1 cellular context compared by ENCODE assay signal in the genomic region with DNA sequence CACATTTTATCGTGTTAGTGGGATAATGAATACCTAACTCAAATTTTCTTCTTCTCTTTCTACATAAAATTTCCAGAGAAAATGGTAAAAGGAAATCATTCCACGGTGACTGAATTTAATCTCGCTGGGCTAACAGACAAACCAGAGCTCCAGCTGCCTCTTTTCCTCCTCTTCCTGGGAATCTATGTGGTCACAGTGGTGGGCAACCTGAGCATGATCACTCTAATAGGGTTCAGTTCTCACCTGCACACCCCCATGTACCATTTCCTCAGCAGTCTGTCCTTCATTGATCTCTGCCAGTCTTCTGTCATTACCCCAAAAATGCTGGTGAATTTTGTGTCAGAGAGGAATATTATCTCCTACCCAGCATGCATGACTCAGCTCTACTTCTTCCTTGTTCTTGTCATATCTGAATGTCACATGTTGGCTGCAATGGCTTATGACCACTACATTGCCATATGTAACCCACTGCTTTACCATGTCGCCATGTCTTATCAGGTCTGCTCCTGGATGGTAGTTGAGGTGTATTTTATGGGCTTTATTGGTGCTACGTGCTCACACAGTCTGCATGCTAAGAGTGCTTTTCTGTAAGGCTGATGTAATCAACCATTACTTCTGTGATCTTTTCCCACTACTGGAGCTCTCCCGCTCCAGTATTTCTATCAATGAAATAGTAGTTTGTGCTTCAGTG.
TF ChIP-seq lines count a peak whose summit lies in the region.

No MANE protein-coding gene starts in this region.

TF ChIP-seq in K562, 482 proteins besides CTCF, POLR2A, EP300 and RAD21 (continued from another document and continues in another):
- TF ChIP-seq, protein P1, sequence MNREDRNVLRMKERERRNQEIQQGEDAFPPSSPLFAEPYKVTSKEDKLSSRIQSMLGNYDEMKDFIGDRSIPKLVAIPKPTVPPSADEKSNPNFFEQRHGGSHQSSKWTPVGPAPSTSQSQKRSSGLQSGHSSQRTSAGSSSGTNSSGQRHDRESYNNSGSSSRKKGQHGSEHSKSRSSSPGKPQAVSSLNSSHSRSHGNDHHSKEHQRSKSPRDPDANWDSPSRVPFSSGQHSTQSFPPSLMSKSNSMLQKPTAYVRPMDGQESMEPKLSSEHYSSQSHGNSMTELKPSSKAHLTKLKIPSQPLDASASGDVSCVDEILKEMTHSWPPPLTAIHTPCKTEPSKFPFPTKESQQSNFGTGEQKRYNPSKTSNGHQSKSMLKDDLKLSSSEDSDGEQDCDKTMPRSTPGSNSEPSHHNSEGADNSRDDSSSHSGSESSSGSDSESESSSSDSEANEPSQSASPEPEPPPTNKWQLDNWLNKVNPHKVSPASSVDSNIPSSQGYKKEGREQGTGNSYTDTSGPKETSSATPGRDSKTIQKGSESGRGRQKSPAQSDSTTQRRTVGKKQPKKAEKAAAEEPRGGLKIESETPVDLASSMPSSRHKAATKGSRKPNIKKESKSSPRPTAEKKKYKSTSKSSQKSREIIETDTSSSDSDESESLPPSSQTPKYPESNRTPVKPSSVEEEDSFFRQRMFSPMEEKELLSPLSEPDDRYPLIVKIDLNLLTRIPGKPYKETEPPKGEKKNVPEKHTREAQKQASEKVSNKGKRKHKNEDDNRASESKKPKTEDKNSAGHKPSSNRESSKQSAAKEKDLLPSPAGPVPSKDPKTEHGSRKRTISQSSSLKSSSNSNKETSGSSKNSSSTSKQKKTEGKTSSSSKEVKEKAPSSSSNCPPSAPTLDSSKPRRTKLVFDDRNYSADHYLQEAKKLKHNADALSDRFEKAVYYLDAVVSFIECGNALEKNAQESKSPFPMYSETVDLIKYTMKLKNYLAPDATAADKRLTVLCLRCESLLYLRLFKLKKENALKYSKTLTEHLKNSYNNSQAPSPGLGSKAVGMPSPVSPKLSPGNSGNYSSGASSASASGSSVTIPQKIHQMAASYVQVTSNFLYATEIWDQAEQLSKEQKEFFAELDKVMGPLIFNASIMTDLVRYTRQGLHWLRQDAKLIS (CRISPR knock-in tag; IDR thresholded peaks at IDR 0.05) = 0 out of 2 replicates have a peak, but pooled peaks have one; percentile 34
- TF ChIP-seq, protein P2, sequence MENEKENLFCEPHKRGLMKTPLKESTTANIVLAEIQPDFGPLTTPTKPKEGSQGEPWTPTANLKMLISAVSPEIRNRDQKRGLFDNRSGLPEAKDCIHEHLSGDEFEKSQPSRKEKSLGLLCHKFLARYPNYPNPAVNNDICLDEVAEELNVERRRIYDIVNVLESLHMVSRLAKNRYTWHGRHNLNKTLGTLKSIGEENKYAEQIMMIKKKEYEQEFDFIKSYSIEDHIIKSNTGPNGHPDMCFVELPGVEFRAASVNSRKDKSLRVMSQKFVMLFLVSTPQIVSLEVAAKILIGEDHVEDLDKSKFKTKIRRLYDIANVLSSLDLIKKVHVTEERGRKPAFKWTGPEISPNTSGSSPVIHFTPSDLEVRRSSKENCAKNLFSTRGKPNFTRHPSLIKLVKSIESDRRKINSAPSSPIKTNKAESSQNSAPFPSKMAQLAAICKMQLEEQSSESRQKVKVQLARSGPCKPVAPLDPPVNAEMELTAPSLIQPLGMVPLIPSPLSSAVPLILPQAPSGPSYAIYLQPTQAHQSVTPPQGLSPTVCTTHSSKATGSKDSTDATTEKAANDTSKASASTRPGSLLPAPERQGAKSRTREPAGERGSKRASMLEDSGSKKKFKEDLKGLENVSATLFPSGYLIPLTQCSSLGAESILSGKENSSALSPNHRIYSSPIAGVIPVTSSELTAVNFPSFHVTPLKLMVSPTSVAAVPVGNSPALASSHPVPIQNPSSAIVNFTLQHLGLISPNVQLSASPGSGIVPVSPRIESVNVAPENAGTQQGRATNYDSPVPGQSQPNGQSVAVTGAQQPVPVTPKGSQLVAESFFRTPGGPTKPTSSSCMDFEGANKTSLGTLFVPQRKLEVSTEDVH (IDR thresholded peaks at IDR 0.05; ENCODE audit: low read depth, partially characterized antibody) = no peak
- TF ChIP-seq SP1 (CRISPR knock-in tag; IDR thresholded peaks at IDR 0.05) (no peak), NFIX (CRISPR knock-in tag; IDR thresholded peaks at IDR 0.05; ENCODE audit: low read depth) (no peak), TAL1 (IDR thresholded peaks at IDR 0.05) (peak; percentile 94), ZC3H11A (IDR thresholded peaks at IDR 0.05; ENCODE audit: low read depth, low read length) (no peak), SP2 (IDR thresholded peaks at IDR 0.05; ENCODE audit: extremely low read depth, low read depth, low read length, poor library complexity, severe bottlenecking) (no peak), MTF1 (CRISPR knock-in tag; IDR thresholded peaks at IDR 0.05; ENCODE audit: borderline replicate concordance) (no peak), ZNF124 (CRISPR knock-in tag; IDR thresholded peaks at IDR 0.05) (no peak), CREBBP (IDR thresholded peaks at IDR 0.05; ENCODE audit: low read depth, low read length) (no peak), ZNF583 (CRISPR knock-in tag; IDR thresholded peaks at IDR 0.05) (peak; percentile 79), HSF4 (CRISPR knock-in tag; IDR thresholded peaks at IDR 0.05; ENCODE audit: borderline replicate concordance) (peak; percentile 18; the same call in 1 of the 2 replicates), FOXJ2 (tag; IDR thresholded peaks at IDR 0.05) (peak; percentile 48; the same call in 1 of the 2 replicates), CHD2 (IDR thresholded peaks at IDR 0.05; ENCODE audit: low read depth, low read length) (no peak), DPF2 (IDR thresholded peaks at IDR 0.05) (peak; percentile 98), HDAC1 (IDR thresholded peaks at IDR 0.05) (peak in 1 of 2 experiments; percentile 88; a peak in 2 of 4 replicates), ZNF445 (CRISPR knock-in tag; IDR thresholded peaks at IDR 0.05; ENCODE audit: low read depth) (0 out of 2 replicates have a peak, but pooled peaks have one; percentile 36), RFX5 (IDR thresholded peaks at IDR 0.05; ENCODE audit: low read depth, low read length) (no peak), PRPF4 (IDR thresholded peaks at IDR 0.05; ENCODE audit: insufficient read depth, low read depth, low read length, poor library complexity, severe bottlenecking) (no peak), POLR2G (IDR thresholded peaks at IDR 0.05; ENCODE audit: low read depth, low read length) (no peak), ZKSCAN8 (CRISPR knock-in tag; IDR thresholded peaks at IDR 0.05) (peak; percentile 63; the same call in 1 of the 2 replicates), ASH1L (IDR thresholded peaks at IDR 0.05; ENCODE audit: borderline replicate concordance, low read depth, partially characterized antibody) (peak; percentile 51), TFAM (CRISPR knock-in tag; conservative IDR thresholded peaks at IDR 0.05) (no peak), NCOA1 (IDR thresholded peaks at IDR 0.05; ENCODE audit: low read depth) (peak; percentile 87), U2AF1 (optimal IDR thresholded peaks at IDR 0.05; ENCODE audit: low read depth, low read length) (no peak)
- TF ChIP-seq, protein P3, sequence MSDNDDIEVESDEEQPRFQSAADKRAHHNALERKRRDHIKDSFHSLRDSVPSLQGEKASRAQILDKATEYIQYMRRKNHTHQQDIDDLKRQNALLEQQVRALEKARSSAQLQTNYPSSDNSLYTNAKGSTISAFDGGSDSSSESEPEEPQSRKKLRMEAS (CRISPR knock-in tag; IDR thresholded peaks at IDR 0.05) = peak; percentile 62
- TF ChIP-seq, protein P4, sequence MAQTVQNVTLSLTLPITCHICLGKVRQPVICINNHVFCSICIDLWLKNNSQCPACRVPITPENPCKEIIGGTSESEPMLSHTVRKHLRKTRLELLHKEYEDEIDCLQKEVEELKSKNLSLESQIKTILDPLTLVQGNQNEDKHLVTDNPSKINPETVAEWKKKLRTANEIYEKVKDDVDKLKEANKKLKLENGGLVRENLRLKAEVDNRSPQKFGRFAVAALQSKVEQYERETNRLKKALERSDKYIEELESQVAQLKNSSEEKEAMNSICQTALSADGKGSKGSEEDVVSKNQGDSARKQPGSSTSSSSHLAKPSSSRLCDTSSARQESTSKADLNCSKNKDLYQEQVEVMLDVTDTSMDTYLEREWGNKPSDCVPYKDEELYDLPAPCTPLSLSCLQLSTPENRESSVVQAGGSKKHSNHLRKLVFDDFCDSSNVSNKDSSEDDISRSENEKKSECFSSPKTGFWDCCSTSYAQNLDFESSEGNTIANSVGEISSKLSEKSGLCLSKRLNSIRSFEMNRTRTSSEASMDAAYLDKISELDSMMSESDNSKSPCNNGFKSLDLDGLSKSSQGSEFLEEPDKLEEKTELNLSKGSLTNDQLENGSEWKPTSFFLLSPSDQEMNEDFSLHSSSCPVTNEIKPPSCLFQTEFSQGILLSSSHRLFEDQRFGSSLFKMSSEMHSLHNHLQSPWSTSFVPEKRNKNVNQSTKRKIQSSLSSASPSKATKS (CRISPR knock-in tag; IDR thresholded peaks at IDR 0.05) = no peak
- TF ChIP-seq, protein P5, sequence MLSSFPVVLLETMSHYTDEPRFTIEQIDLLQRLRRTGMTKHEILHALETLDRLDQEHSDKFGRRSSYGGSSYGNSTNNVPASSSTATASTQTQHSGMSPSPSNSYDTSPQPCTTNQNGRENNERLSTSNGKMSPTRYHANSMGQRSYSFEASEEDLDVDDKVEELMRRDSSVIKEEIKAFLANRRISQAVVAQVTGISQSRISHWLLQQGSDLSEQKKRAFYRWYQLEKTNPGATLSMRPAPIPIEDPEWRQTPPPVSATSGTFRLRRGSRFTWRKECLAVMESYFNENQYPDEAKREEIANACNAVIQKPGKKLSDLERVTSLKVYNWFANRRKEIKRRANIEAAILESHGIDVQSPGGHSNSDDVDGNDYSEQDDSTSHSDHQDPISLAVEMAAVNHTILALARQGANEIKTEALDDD (IDR thresholded peaks at IDR 0.05) = peak; percentile 68; the same call in 1 of the 2 replicates
- TF ChIP-seq, protein P6, sequence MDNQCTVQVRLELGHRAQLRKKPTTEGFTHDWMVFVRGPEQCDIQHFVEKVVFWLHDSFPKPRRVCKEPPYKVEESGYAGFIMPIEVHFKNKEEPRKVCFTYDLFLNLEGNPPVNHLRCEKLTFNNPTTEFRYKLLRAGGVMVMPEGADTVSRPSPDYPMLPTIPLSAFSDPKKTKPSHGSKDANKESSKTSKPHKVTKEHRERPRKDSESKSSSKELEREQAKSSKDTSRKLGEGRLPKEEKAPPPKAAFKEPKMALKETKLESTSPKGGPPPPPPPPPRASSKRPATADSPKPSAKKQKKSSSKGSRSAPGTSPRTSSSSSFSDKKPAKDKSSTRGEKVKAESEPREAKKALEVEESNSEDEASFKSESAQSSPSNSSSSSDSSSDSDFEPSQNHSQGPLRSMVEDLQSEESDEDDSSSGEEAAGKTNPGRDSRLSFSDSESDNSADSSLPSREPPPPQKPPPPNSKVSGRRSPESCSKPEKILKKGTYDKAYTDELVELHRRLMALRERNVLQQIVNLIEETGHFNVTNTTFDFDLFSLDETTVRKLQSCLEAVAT (IDR thresholded peaks at IDR 0.05) = peak; percentile 8 to 76; a peak in 1 of 4 replicates
- TF ChIP-seq, protein P7, sequence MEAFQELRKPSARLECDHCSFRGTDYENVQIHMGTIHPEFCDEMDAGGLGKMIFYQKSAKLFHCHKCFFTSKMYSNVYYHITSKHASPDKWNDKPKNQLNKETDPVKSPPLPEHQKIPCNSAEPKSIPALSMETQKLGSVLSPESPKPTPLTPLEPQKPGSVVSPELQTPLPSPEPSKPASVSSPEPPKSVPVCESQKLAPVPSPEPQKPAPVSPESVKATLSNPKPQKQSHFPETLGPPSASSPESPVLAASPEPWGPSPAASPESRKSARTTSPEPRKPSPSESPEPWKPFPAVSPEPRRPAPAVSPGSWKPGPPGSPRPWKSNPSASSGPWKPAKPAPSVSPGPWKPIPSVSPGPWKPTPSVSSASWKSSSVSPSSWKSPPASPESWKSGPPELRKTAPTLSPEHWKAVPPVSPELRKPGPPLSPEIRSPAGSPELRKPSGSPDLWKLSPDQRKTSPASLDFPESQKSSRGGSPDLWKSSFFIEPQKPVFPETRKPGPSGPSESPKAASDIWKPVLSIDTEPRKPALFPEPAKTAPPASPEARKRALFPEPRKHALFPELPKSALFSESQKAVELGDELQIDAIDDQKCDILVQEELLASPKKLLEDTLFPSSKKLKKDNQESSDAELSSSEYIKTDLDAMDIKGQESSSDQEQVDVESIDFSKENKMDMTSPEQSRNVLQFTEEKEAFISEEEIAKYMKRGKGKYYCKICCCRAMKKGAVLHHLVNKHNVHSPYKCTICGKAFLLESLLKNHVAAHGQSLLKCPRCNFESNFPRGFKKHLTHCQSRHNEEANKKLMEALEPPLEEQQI (IDR thresholded peaks at IDR 0.05) = peak; percentile 92
- TF ChIP-seq, protein P8, sequence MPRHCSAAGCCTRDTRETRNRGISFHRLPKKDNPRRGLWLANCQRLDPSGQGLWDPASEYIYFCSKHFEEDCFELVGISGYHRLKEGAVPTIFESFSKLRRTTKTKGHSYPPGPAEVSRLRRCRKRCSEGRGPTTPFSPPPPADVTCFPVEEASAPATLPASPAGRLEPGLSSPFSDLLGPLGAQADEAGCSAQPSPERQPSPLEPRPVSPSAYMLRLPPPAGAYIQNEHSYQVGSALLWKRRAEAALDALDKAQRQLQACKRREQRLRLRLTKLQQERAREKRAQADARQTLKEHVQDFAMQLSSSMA (CRISPR knock-in tag; IDR thresholded peaks at IDR 0.05) = no peak
- TF ChIP-seq, protein P9, sequence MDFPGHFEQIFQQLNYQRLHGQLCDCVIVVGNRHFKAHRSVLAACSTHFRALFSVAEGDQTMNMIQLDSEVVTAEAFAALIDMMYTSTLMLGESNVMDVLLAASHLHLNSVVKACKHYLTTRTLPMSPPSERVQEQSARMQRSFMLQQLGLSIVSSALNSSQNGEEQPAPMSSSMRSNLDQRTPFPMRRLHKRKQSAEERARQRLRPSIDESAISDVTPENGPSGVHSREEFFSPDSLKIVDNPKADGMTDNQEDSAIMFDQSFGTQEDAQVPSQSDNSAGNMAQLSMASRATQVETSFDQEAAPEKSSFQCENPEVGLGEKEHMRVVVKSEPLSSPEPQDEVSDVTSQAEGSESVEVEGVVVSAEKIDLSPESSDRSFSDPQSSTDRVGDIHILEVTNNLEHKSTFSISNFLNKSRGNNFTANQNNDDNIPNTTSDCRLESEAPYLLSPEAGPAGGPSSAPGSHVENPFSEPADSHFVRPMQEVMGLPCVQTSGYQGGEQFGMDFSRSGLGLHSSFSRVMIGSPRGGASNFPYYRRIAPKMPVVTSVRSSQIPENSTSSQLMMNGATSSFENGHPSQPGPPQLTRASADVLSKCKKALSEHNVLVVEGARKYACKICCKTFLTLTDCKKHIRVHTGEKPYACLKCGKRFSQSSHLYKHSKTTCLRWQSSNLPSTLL (IDR thresholded peaks at IDR 0.05) = no peak
- TF ChIP-seq, protein P10, sequence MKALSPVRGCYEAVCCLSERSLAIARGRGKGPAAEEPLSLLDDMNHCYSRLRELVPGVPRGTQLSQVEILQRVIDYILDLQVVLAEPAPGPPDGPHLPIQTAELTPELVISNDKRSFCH (CRISPR knock-in tag; IDR thresholded peaks at IDR 0.05) = no peak
- TF ChIP-seq, protein P10 (tag; IDR thresholded peaks at IDR 0.05) = peak; percentile 73; the same call in 1 of the 2 replicates
- TF ChIP-seq, protein P11, sequence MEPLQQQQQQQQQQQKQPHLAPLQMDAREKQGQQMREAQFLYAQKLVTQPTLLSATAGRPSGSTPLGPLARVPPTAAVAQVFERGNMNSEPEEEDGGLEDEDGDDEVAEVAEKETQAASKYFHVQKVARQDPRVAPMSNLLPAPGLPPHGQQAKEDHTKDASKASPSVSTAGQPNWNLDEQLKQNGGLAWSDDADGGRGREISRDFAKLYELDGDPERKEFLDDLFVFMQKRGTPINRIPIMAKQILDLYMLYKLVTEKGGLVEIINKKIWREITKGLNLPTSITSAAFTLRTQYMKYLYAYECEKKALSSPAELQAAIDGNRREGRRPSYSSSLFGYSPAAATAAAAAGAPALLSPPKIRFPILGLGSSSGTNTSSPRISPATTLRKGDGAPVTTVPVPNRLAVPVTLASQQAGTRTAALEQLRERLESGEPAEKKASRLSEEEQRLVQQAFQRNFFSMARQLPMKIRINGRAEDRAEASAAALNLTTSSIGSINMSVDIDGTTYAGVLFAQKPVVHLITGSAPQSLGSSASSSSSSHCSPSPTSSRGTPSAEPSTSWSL (CRISPR knock-in tag; IDR thresholded peaks at IDR 0.05; ENCODE audit: borderline replicate concordance) = no peak
